Comparison of ENCODE assay signal across 8 cellular contexts in the genomic region with DNA sequence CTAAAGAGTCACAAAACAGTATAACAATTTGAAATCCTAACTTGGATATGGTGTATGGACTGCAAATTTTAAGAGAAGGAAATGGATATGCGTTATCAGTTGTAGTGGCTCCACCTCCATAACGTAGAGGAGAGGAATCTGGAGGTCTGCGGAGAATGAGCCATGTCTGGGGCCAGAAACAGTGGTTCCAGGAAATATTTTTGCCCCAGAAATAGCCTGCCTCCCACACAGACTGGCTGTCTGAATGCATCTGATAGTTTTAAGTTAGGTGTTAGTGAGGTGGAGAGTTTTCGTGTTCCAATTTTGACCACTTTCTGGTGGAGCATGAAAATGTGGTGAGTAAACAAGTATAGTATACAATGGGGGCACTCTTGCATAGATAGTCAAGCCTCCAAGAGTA. TPM values are rescaled to one million over a fixed set of nuclear protein-coding genes. Genes with fewer than 3 reads are reported as not detected.
DNase-seq lines count a peak whose midpoint lies in the region; ATAC-seq and TF ChIP-seq lines count a peak whose summit lies in the region.

No MANE protein-coding gene starts in this region.

- no peaks in the 10 kb centered on the region for H3K27me3 ChIP-seq in DOHH2 (ENCODE audit: control insufficient read depth, low read length)
- no peaks in the 10 kb centered on the region for H3K27me3 ChIP-seq in mucosa of rectum (ENCODE audit: control insufficient read depth in 2 of 2, insufficient read depth in 2 of 2, low read length in 2 of 2)

- peak overlapping the region; percentile 64; the same call in 1 of the 2 replicates for H3K27ac ChIP-seq in DOHH2 (ENCODE audit: low read depth, low read length)
- peak overlapping the region in 1 of 2 donors; percentile 94 for H3K27ac ChIP-seq in mucosa of rectum (ENCODE audit: low read depth in 2 of 2, low read length in 2 of 2)

- peaks cover 6% of the 10 kb centered on the region in 2 donors for H3K36me3 Mint-ChIP-seq in activated T-cell treated with anti-CD3 and anti-CD28 coated beads, Interleukin-2, amount 50 U/mL, for 72 hours (ENCODE audit: insufficient read depth in 2 of 2)

- peaks cover 66% of the 10 kb centered on the region for H3K36me3 ChIP-seq in DOHH2 (ENCODE audit: control insufficient read depth, low read length)
- H3K36me3 ChIP-seq in mucosa of rectum (ENCODE audit: control insufficient read depth in 2 of 2, insufficient read depth in 2 of 2, low read length in 2 of 2): no peaks in the 10 kb centered on the region

- no peaks in the 10 kb centered on the region for H3K27me3 Mint-ChIP-seq in activated T-cell treated with anti-CD3 and anti-CD28 coated beads, Interleukin-2, amount 50 U/mL, for 72 hours (ENCODE audit: low read depth)

- peaks cover 95% of the 10 kb centered on the region for H3K79me2 ChIP-seq in DOHH2 (ENCODE audit: control insufficient read depth, low read length)

- H3K9me3 Mint-ChIP-seq in activated T-cell treated with anti-CD3 and anti-CD28 coated beads, Interleukin-2, amount 50 U/mL, for 72 hours: peaks cover 0 to 3% of the 10 kb centered on the region in 2 donors

- H3K4me3 Mint-ChIP-seq in activated T-cell treated with anti-CD3 and anti-CD28 coated beads, Interleukin-2, amount 50 U/mL, for 72 hours: peak overlapping the region; percentile 93 to 97

- no peak for TF ChIP-seq POLR2A in lower leg skin (IDR thresholded peaks at IDR 0.05)

- H3K4me1 Mint-ChIP-seq in activated T-cell treated with anti-CD3 and anti-CD28 coated beads, Interleukin-2, amount 50 U/mL, for 72 hours (ENCODE audit: low read depth): peaks cover 75% of the 10 kb centered on the region

- H3F3A ChIP-seq in DOHH2 (ENCODE audit: control insufficient read depth, insufficient read depth): peaks cover 18% of the 10 kb centered on the region

- H3K9me2 ChIP-seq in DOHH2 (replicated peaks; ENCODE audit: control insufficient read depth, low read length): no peaks in the 10 kb centered on the region

- 60 to 67% methylated on average over 4 of the region's 4 CpGs for WGBS in lower leg skin, 2 donors

- H3K4me3 ChIP-seq in DOHH2 (ENCODE audit: low read length) (peak overlapping the region; percentile 90), mucosa of rectum (ENCODE audit: low read length in 2 of 2) (peak overlapping the region; percentile 38 to 91), lower leg skin (ENCODE audit: low read depth, poor library complexity, severe bottlenecking) (no peak overlapping the region)

- peak overlapping the region; percentile 96 for H3K27ac Mint-ChIP-seq in activated T-cell treated with anti-CD3 and anti-CD28 coated beads, Interleukin-2, amount 50 U/mL, for 72 hours

- H3K9ac ChIP-seq in mucosa of rectum (ENCODE audit: low read depth in 1 of 2, low read length in 2 of 2): peak overlapping the region in 1 of 2 donors; percentile 24

- intact Hi-C loops in lower leg skin (cut with DNase I; ENCODE audit: low total_unique reads): no loop called here

- ATAC-seq in HG02798 (IDR thresholded peaks at IDR 0.05; ENCODE audit: poor library complexity, unreplicated experiment): peak; percentile 10
- no peak for ATAC-seq in activated T-cell treated with anti-CD3 and anti-CD28 coated beads, Interleukin-2, amount 50 U/mL, for 72 hours (replicated peaks in 1 of 2)
- no peak for ATAC-seq in GM21390 (IDR thresholded peaks at IDR 0.05; ENCODE audit: unreplicated experiment)

- H3K4me1 ChIP-seq in DOHH2 (ENCODE audit: control insufficient read depth, low read length) (peaks cover 59% of the 10 kb centered on the region), mucosa of rectum (ENCODE audit: control insufficient read depth in 2 of 2, insufficient read depth in 2 of 2, low read length in 2 of 2) (peaks cover 23 to 26% of the 10 kb centered on the region in 2 donors)

- peaks cover 32% of the 10 kb centered on the region for H4K20me1 ChIP-seq in DOHH2 (ENCODE audit: control insufficient read depth, insufficient read depth, low read depth, low read length)

- H3K4me2 ChIP-seq in DOHH2 (ENCODE audit: low read length): peak overlapping the region; percentile 69

- peak in 1 of 2 donors; percentile 7 for DNase-seq in activated T-cell treated with anti-CD3 and anti-CD28 coated beads, Interleukin-2, amount 50 U/mL, for 72 hours
- DNase-seq in HK-2 (ENCODE audit: unreplicated experiment) (no peak), SKM-1 (lab: John Stamatoyannopoulos, UW; ENCODE audit: unreplicated experiment) (no peak), lower leg skin (ENCODE audit: low spot score in 2 of 2) (no peak)

- no peak for TF ChIP-seq CTCF in DOHH2 (IDR thresholded peaks at IDR 0.05; ENCODE audit: low read depth, low read length, poor library complexity, severe bottlenecking)
- TF ChIP-seq CTCF in lower leg skin (IDR thresholded peaks at IDR 0.05): no peak

- peaks cover 9% of the 10 kb centered on the region for H3K9me3 ChIP-seq in DOHH2 (ENCODE audit: control insufficient read depth, insufficient read depth, low read length)
- H3K9me3 ChIP-seq in mucosa of rectum (ENCODE audit: control insufficient read depth in 2 of 2, low read length in 2 of 2): no peaks in the 10 kb centered on the region

RNA-seq across cellular contexts. Expression of a gene that starts 1.6 kb away (rescaled TPM):
- total RNA-seq in activated T-cell treated with anti-CD3 and anti-CD28 coated beads, Interleukin-2, amount 50 U/mL, for 72 hours: 10 to 100 TPM; 16.3 to 25.5 TPM
- total RNA-seq in lower leg skin: 10 to 100 TPM in 2 of 4 donors, 1 to 10 TPM in 2; 6.9 to 11.9 (median 9.8) TPM

RNA-seq across cellular contexts. Expression of a gene that starts 1.9 kb away (rescaled TPM):
- 10 to 100 TPM; 10.9 to 11.0 TPM for total RNA-seq in activated T-cell treated with anti-CD3 and anti-CD28 coated beads, Interleukin-2, amount 50 U/mL, for 72 hours
- 10 to 100 TPM; 10.9 to 14.0 (median 11.7) TPM for total RNA-seq in lower leg skin
